ENCODE assay signal across 13 cellular contexts in the genomic region with DNA sequence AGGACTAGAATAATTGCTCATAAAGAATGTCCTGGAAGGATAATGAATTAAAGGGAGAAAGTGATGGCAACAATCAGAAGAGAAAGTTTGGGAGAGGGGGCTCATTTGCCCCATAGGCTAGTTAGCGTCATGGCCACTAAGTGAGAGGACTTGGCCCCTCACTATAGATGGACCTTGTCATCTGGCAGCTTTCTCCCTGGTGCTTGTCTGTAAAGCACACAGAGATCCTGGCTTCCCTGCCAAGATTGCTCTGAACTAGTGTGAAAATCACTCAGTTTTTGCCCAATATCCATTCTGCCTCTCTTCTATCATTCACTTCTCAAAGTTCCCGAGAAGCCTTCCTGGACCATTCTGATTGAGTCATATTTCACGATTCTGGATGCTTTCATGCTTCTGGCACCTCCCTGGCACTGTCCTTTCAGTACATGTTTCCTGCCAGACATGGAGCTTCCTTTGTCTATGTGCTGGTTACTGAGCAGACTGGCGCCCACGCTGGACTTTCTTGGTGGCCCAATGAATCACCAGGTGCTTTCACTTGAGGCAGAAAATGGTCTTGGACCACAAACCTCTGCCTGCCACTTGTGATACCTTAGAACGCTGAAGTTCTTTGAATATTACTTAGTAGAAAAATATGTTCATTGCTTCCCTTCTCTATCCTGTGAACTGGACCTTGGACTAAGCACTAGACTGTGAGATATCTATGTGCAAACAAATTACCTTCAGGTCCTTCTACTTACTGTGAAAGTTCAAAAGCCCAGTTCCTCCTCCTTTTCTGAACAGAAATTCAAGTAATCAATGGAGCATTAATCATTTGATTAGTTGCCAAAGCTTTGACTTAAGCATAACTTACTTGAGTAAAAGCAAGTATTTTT.
DNase-seq lines count a peak whose midpoint lies in the region; ATAC-seq, FAIRE-seq and TF ChIP-seq lines count a peak whose summit lies in the region.
"Had no signal": no experiment of that assay in that cellular context is flagged by ENCODE, and none has a peak within 500 bp of the region (broad histone marks: within the 10 kb centered on the region; RNA-seq: fewer than 3 reads in every experiment).

No MANE protein-coding gene starts in this region.

- no peak for TF ChIP-seq POLR2A in heart left ventricle (IDR thresholded peaks at IDR 0.05)

- peaks cover 5% of the 10 kb centered on the region for H3K36me3 Mint-ChIP-seq in activated T-helper 1 cell treated with anti-CD3 and anti-CD28 coated beads, Interleukin-12 subunit alpha, Interleukin-12 subunit beta, Interleukin-2, Interleukin-4 antibody, amounts not matched to agents 30 ng/mL and 10 ng/mL and 1 ng/mL, durations not matched to agents 14 hours and 24 hours and 36 hours (ENCODE audit: low read depth)

- no peaks in the 10 kb centered on the region for H3K27me3 Mint-ChIP-seq in activated T-helper 1 cell treated with anti-CD3 and anti-CD28 coated beads, Interleukin-12 subunit alpha, Interleukin-12 subunit beta, Interleukin-2, Interleukin-4 antibody, amounts not matched to agents 30 ng/mL and 10 ng/mL and 1 ng/mL, durations not matched to agents 14 hours and 24 hours and 36 hours (ENCODE audit: insufficient read depth)

- WGBS in heart left ventricle, 4 donors, result 78 to 90% (median 85%) methylated on average over 6 of the region's 6 CpGs

- H3K27ac Mint-ChIP-seq in activated T-helper 1 cell treated with anti-CD3 and anti-CD28 coated beads, Interleukin-12 subunit alpha, Interleukin-12 subunit beta, Interleukin-2, Interleukin-4 antibody, amounts not matched to agents 30 ng/mL and 10 ng/mL and 1 ng/mL, durations not matched to agents 14 hours and 24 hours and 36 hours, result no peak overlapping the region

- peak; percentile 94 for ATAC-seq in left lobe of liver
- ATAC-seq in heart left ventricle, result no peak

- H3K4me1 ChIP-seq in heart left ventricle, result no peaks in the 10 kb centered on the region

- no peaks in the 10 kb centered on the region for H3K27me3 ChIP-seq in heart left ventricle

- H3K9me3 ChIP-seq in heart left ventricle, result no peaks in the 10 kb centered on the region
- H3K9me3 ChIP-seq: SK-N-SH had no signal

- no peak overlapping the region for H3K4me3 ChIP-seq in heart left ventricle

- TF ChIP-seq CTCF in heart left ventricle (IDR thresholded peaks at IDR 0.05), result no peak

- intact Hi-C loops in activated T-helper 1 cell treated with anti-CD3 and anti-CD28 coated beads, Interleukin-12 subunit alpha, Interleukin-12 subunit beta, Interleukin-2, Interleukin-4 antibody, amounts not matched to agents 30 ng/mL and 10 ng/mL and 1 ng/mL, durations not matched to agents 14 hours and 24 hours and 36 hours (cut with micrococcal nuclease), result loop anchor here (1.0 to 10.0 kb wide), 5 partner anchors 13 to 525 kb away; no protein-coding TSS in a partner anchor
- intact Hi-C loops in heart left ventricle (cut with DNase I), result no loop called here

- H3K4me1 Mint-ChIP-seq in activated T-helper 1 cell treated with anti-CD3 and anti-CD28 coated beads, Interleukin-12 subunit alpha, Interleukin-12 subunit beta, Interleukin-2, Interleukin-4 antibody, amounts not matched to agents 30 ng/mL and 10 ng/mL and 1 ng/mL, durations not matched to agents 14 hours and 24 hours and 36 hours (ENCODE audit: low read depth), result peaks cover 67% of the 10 kb centered on the region

- FAIRE-seq in urothelium cell line (lab: Jason Lieb, UNC), result no peak

- peak overlapping the region; percentile 32 for H3K4me3 Mint-ChIP-seq in activated T-helper 1 cell treated with anti-CD3 and anti-CD28 coated beads, Interleukin-12 subunit alpha, Interleukin-12 subunit beta, Interleukin-2, Interleukin-4 antibody, amounts not matched to agents 30 ng/mL and 10 ng/mL and 1 ng/mL, durations not matched to agents 14 hours and 24 hours and 36 hours
- H3K4me3 Mint-ChIP-seq: activated naive CD8-positive, alpha-beta T cell had no signal

- H3K27ac ChIP-seq in heart left ventricle, result no peak overlapping the region

- DNase-seq in stimulated activated CD4-positive, alpha-beta T cell treated with anti-CD3 and anti-CD28 coated beads, Interleukin-12 subunit alpha, Interleukin-12 subunit beta, amount 100 ng/mL, for 48 hours (ENCODE audit: low read depth in 2 of 3, low spot score in 1 of 3), result peak in 2 of 3 donors; percentile 26 to 54
- DNase-seq in stimulated activated CD4-positive, alpha-beta T cell treated with anti-CD3 and anti-CD28 coated beads, Interleukin-4, amount 100 ng/mL, for 4 hours, result no peak
- DNase-seq in activated T-helper 1 cell treated with anti-CD3 and anti-CD28 coated beads, Interleukin-12 subunit alpha, Interleukin-12 subunit beta, Interleukin-2, Interleukin-4 antibody, amounts not matched to agents 30 ng/mL and 10 ng/mL and 1 ng/mL, durations not matched to agents 14 hours and 24 hours and 36 hours (ENCODE audit: low spot score), result no peak
- DNase-seq in left lobe of liver (ENCODE audit: low spot score) (peak; percentile 61), urothelium cell line (ENCODE audit: low spot score) (peak; percentile 20), heart left ventricle (no peak), AG08395 (ENCODE audit: low spot score) (no peak), OCI-M2 (lab: John Stamatoyannopoulos, UW; ENCODE audit: unreplicated experiment) (no peak)
- DNase-seq: activated CD4-positive, CD25-positive, alpha-beta regulatory T cell; DMS53; NCI-H1694 treated with DMSO at 0.1 percent for 48 hours; SK-N-SH had no signal

- no peaks in the 10 kb centered on the region for H3K36me3 ChIP-seq in heart left ventricle

- no peaks in the 10 kb centered on the region for H3K9me3 Mint-ChIP-seq in activated T-helper 1 cell treated with anti-CD3 and anti-CD28 coated beads, Interleukin-12 subunit alpha, Interleukin-12 subunit beta, Interleukin-2, Interleukin-4 antibody, amounts not matched to agents 30 ng/mL and 10 ng/mL and 1 ng/mL, durations not matched to agents 14 hours and 24 hours and 36 hours

Comparison
In these comparisons a context has a peak if more than half of its experiments do, and no peak if none do; other contexts are left out.
1. DNase-seq: peak in stimulated activated CD4-positive, alpha-beta T cell treated with anti-CD3 and anti-CD28 coated beads, Interleukin-12 subunit alpha, Interleukin-12 subunit beta, amount 100 ng/mL, for 48 hours (2 of 3), left lobe of liver (single experiment) and urothelium cell line (single experiment); none in stimulated activated CD4-positive, alpha-beta T cell treated with anti-CD3 and anti-CD28 coated beads, Interleukin-4, amount 100 ng/mL, for 4 hours (0 of 2), activated T-helper 1 cell treated with anti-CD3 and anti-CD28 coated beads, Interleukin-12 subunit alpha, Interleukin-12 subunit beta, Interleukin-2, Interleukin-4 antibody, amounts not matched to agents 30 ng/mL and 10 ng/mL and 1 ng/mL, durations not matched to agents 14 hours and 24 hours and 36 hours (single experiment), heart left ventricle (0 of 5), AG08395 (single experiment) and OCI-M2 (single experiment).